In the genomic region with DNA sequence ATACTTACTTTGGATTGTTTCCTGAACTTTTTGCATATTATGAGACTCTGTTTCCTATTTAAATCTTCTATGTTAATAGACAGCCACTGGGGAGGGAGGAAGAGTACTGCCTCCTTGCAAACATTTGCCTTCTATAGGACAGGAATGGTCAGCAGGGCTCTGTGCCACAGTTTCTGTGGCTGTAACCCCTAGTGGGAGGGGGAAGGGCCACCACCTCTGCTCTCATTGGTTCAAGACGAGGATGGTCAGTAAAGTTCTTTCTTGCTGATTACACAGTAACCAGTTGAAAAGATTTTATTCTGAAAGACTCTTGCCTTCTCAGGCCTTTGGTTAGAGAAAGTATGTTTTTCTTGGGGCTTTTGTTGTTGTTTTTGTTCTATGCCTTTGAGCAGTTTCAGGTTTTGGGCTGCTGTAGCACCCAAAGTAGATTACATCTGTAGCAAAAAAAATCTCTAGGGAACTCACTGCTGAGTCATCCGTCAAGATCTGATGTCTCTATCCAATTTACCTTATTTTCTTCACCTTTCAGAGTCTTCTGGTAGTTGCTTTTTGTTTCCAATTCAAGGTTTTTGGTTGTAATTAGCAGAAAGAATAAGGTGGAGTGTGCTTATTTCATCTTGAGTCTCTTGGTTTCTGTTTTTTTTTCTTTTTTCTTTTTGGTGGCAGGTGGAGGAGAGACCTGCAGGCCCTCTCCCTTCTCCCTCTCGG, we compare ENCODE assay signal across 17 cellular contexts. TPM values are rescaled to one million over a fixed set of nuclear protein-coding genes. Genes with fewer than 3 reads are reported as not detected.
DNase-seq lines count a peak whose midpoint lies in the region; ATAC-seq, FAIRE-seq and TF ChIP-seq lines count a peak whose summit lies in the region.
"Had no signal": no experiment of that assay in that cellular context is flagged by ENCODE, and none has a peak within 500 bp of the region (broad histone marks: within the 10 kb centered on the region; RNA-seq: fewer than 3 reads in every experiment).

No MANE protein-coding gene starts in this region.

- no peaks in the 10 kb centered on the region for H3K27me3 ChIP-seq in bronchial epithelial cell (ENCODE audit: control insufficient read depth, insufficient read depth, low read length)

- peak; percentile 3 for DNase-seq in Caki2 (ENCODE audit: low read depth)
- DNase-seq in bronchial epithelial cell (ENCODE audit: low read depth): peak; percentile 24
- DNase-seq in NCI-H1092 treated with DMSO at 0.1 percent for 48 hours (lab: John Stamatoyannopoulos, UW): no peak
- no peak for DNase-seq in activated gamma-delta T cell treated with Interleukin-2 at 50 U/mL for 16 hours
- no peak for DNase-seq in kidney
- DNase-seq: activated gamma-delta T cell; left ventricle myocardium inferior; naive thymus-derived CD4-positive, alpha-beta T cell; NCI-H2029; substantia nigra had no signal

- H3K4me1 ChIP-seq in kidney (ENCODE audit: control insufficient read depth in 1 of 2, insufficient read depth in 1 of 2, low read depth in 1 of 2, low read length in 2 of 2): no peaks in the 10 kb centered on the region
- H3K4me1 ChIP-seq: A549, left ventricle myocardium inferior had no signal

- FAIRE-seq in bronchial epithelial cell (lab: Jason Lieb, UNC) (no peak), kidney (lab: Jason Lieb, UNC) (no peak)
- FAIRE-seq: A549, astrocyte, GM12891, H54 had no signal

- peak; percentile 50 for ATAC-seq in GM21447 (IDR thresholded peaks at IDR 0.05; ENCODE audit: unreplicated experiment)
- peak; percentile 49 for ATAC-seq in HG03432 (IDR thresholded peaks at IDR 0.05; ENCODE audit: unreplicated experiment)
- no peak for ATAC-seq in HG03565 (IDR thresholded peaks at IDR 0.05; ENCODE audit: unreplicated experiment)
- ATAC-seq: A549; naive thymus-derived CD4-positive, alpha-beta T cell had no signal

- no peak overlapping the region for H3K9ac ChIP-seq in kidney (ENCODE audit: low read length in 2 of 2)

- H3K4me3 ChIP-seq in bronchial epithelial cell (ENCODE audit: low read depth, low read length) (no peak overlapping the region), kidney (ENCODE audit: low read length in 2 of 2) (no peak overlapping the region)
- H3K4me3 ChIP-seq: A549, left ventricle myocardium inferior had no signal

- H3K36me3 ChIP-seq in bronchial epithelial cell (ENCODE audit: control insufficient read depth, insufficient read depth, low read length) (peaks cover 1% of the 10 kb centered on the region), kidney (ENCODE audit: control insufficient read depth in 1 of 2, insufficient read depth in 2 of 2, low read length in 2 of 2) (no peaks in the 10 kb centered on the region)

- peaks cover 0 to 10% of the 10 kb centered on the region in 2 donors for H3K9me3 ChIP-seq in kidney (ENCODE audit: control insufficient read depth in 1 of 2, low read length in 2 of 2)

- intact Hi-C loops in kidney (cut with DNase I): no loop called here

- TF ChIP-seq CTCF in bronchial epithelial cell (IDR thresholded peaks at IDR 0.05; ENCODE audit: insufficient read depth, low read length, severe bottlenecking) (no peak), kidney (IDR thresholded peaks at IDR 0.05; ENCODE audit: borderline replicate concordance, extremely low read depth, insufficient read depth) (no peak)

- no peak overlapping the region for H3K27ac ChIP-seq in kidney (ENCODE audit: low read depth in 2 of 2, low read length in 2 of 2)
- H3K27ac ChIP-seq: A549, left ventricle myocardium inferior had no signal

- in situ Hi-C loops in Caki2 (cut with HindIII; ENCODE audit: low pct_unique_long_range_greater_than_20kb, low sequenced_read_pairs): no loop called here

RNA-seq across cellular contexts. Expression of gene SLC35A3, which starts 23.1 kb away (rescaled TPM):
- 12.4 and 13.4 TPM in 2 replicates for total RNA-seq in Caki2 (2014; rRNA removed; shearing (Covaris generic); ENCODE audit: low replicate concordance)
- 25.3 and 27.3 TPM in 2 replicates for total RNA-seq in bronchial epithelial cell
- total RNA-seq in kidney: 28.2 TPM
- 17.9 TPM for polyA plus RNA-seq in kidney (ENCODE audit: insufficient read depth, low read depth, low replicate concordance)

Comparison
In these comparisons a context has a peak if more than half of its experiments do, and no peak if none do; other contexts are left out.
1. DNase-seq: peak in Caki2 (single experiment) and bronchial epithelial cell (single experiment); none in NCI-H1092 treated with DMSO at 0.1 percent for 48 hours (single experiment), activated gamma-delta T cell treated with Interleukin-2 at 50 U/mL for 16 hours (single experiment) and kidney (single experiment).